In the genomic region with DNA sequence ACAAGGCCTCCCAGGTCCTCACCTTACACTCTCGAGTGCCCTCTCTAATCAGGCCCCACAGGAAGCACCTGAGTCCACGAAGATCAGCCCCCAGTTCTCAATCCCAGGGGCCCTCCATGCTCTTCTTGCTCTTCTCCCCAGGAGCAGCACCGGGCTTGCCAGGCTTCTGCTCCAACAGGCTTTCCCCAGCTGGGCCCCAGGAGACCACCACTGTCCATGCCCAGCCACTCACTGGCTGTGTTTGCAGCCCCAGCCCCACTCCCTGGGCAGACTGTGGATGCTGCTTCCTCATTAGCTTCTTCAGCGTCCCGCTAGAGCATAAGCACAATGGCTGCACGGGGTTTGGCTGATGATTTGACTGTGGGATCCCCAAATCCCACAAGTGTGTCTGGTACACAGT, we compare ENCODE assay signal across 21 cellular contexts.
"Had no signal": no experiment of that assay in that cellular context is flagged by ENCODE, and none has a peak within 500 bp of the region (broad histone marks: within the 10 kb centered on the region; RNA-seq: fewer than 3 reads in every experiment).

No MANE protein-coding gene starts in this region.

- H3K36me3 ChIP-seq: neural progenitor cell, neutrophil, pancreas, prostate gland, right lobe of liver, sigmoid colon, stomach, thoracic aorta, thyroid gland, transverse colon, vagina had no signal

- DNase-seq: natural killer cell; nucleus accumbens; pancreas; right cardiac atrium; right lobe of liver; sigmoid colon; small intestine; stimulated activated CD4-positive, alpha-beta T cell treated with anti-CD3 and anti-CD28 coated beads, Interleukin-15, amount 100 ng/mL, for 24 hours; stimulated activated CD4-positive, alpha-beta T cell treated with anti-CD3 and anti-CD28 coated beads, Interleukin-2, amount 100 ng/mL, for 24 hours; stimulated activated CD4-positive, alpha-beta T cell treated with anti-CD3 and anti-CD28 coated beads, Interleukin-2, amount 100 ng/mL, for 48 hours; stimulated activated CD4-positive, alpha-beta T cell treated with anti-CD3 and anti-CD28 coated beads, Interleukin-4, amount 100 ng/mL, for 24 hours; stimulated activated naive B cell treated with anti-CD40 and anti-IgM and Interleukin-4, amounts not matched to agents 10 μg/mL and 1 μg/mL and 100 μg/mL, for 72 hours; stimulated activated naive CD4-positive, alpha-beta T cell treated with Interleukin-2 at 50 U/mL for 16 hours; stomach; thyroid gland; transverse colon had no signal

- H3K9ac ChIP-seq: neural progenitor cell had no signal

- H3K27ac ChIP-seq: neural progenitor cell, neutrophil, pancreas, prostate gland, right lobe of liver, sigmoid colon, stomach, thoracic aorta, thyroid gland, transverse colon, vagina had no signal

- H3K4me1 ChIP-seq: neural progenitor cell, pancreas, prostate gland, right lobe of liver, stomach, thyroid gland, transverse colon, vagina had no signal

- H3K9me3 ChIP-seq: neutrophil, pancreas, prostate gland, right lobe of liver, sigmoid colon, stomach, thoracic aorta, thyroid gland, transverse colon, vagina had no signal

- FAIRE-seq: pancreas, small intestine had no signal

- H3K4me2 ChIP-seq: neural progenitor cell had no signal

- H3K4me3 ChIP-seq: neural progenitor cell, pancreas, prostate gland, right lobe of liver, sigmoid colon, stomach, thoracic aorta, thyroid gland, transverse colon, vagina had no signal

- H3K27me3 ChIP-seq: neural progenitor cell, neutrophil, pancreas, right lobe of liver, sigmoid colon, stomach, thyroid gland, transverse colon, vagina had no signal
